Comparison of ENCODE assay signal across 1 cellular context in the genomic region with DNA sequence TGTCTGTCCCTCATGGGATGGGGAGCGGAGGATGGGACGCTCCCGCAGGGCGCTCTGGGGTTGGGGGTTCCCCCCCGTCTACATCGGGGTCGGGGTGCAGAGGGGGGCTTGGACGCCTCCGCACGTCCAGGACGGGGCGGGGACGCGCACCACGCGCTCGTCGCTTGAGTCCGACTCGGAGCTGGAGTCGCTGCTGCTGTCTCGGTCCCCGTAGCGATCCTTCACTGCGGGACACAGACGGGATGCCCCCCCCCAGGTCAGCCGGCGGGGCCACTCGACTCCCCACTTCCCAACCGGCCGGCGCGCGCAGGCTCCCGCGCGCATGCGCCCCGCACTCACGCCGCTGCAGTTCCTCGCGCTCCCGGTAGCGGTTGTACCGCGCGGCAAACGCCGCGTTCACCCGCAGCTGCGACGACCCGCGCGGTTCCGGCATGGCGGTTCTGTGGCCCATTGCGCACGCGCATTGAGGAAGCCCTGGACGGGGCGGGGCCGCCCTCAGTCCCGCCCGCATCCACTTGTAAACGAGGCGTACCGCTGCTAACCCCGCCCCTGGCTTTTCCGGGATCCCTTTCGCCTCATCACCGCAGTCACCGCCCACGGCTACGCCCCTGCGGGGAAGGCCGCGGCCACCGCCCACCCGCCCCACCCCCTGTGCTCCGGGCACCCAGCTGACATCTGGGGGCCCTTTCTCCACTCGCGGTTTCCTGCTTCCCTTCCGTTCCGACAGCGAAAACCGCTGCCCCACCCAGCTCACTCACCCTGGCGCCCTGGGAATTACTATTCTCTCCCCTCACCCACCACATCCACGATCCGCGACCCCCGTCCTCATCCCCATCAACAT.
TF ChIP-seq lines count a peak whose summit lies in the region.

A gene (minus strand): TSS at position 444 of the 841 bp plus-strand sequence. CDS start 11 bp downstream, at position 433.

TF ChIP-seq in K562, 482 proteins besides CTCF, POLR2A, EP300 and RAD21 (continued from another document and continues in another):
- TF ChIP-seq ZNF764 (CRISPR knock-in tag; IDR thresholded peaks at IDR 0.05; ENCODE audit: low read depth) (no peak), ZFX (CRISPR knock-in tag; IDR thresholded peaks at IDR 0.05) (peak; percentile 61), ESRRB (CRISPR knock-in tag; IDR thresholded peaks at IDR 0.05; ENCODE audit: borderline replicate concordance) (no peak), ZNF79 (CRISPR knock-in tag; IDR thresholded peaks at IDR 0.05; ENCODE audit: low read depth) (no peak), KAT8 (IDR thresholded peaks at IDR 0.05; ENCODE audit: low read depth) (no peak), TRIM28 (IDR thresholded peaks at IDR 0.05) (no peak), BCOR (IDR thresholded peaks at IDR 0.05) (no peak), EHMT2 (IDR thresholded peaks at IDR 0.05) (no peak), TBP (optimal IDR thresholded peaks at IDR 0.05; ENCODE audit: low read depth, low read length) (peak; percentile 62), ZNF551 (CRISPR knock-in tag; IDR thresholded peaks at IDR 0.05) (no peak), ZNF311 (CRISPR knock-in tag; IDR thresholded peaks at IDR 0.05) (no peak), MBD2 (IDR thresholded peaks at IDR 0.05; ENCODE audit: borderline replicate concordance, low read depth) (peak; percentile 66; the same call in 1 of the 2 replicates), L3MBTL2 (IDR thresholded peaks at IDR 0.05) (peak; percentile 99), RBM25 (IDR thresholded peaks at IDR 0.05; ENCODE audit: low read depth, low read length, severe bottlenecking) (peak; percentile 23), ZC3H8 (IDR thresholded peaks at IDR 0.05) (no peak), HDGF (IDR thresholded peaks at IDR 0.05) (no peak), NRF1 (conservative IDR thresholded peaks at IDR 0.05 in 1 of 2, IDR thresholded peaks at IDR 0.05 in 1 of 2) (peak; percentile 99), SIN3B (IDR thresholded peaks at IDR 0.05; ENCODE audit: low read depth) (no peak), FIP1L1 (IDR thresholded peaks at IDR 0.05; ENCODE audit: low read depth, low read length, poor library complexity, severe bottlenecking) (peak; percentile 23), NR2F6 (CRISPR knock-in tag; IDR thresholded peaks at IDR 0.05) (peak; percentile 39; the same call in 1 of the 2 replicates), ZBTB1 (CRISPR knock-in tag; IDR thresholded peaks at IDR 0.05; ENCODE audit: borderline replicate concordance, low read depth) (peak; percentile 87; the same call in 1 of the 2 replicates), HNRNPH1 (optimal IDR thresholded peaks at IDR 0.05; ENCODE audit: low read depth, low read length) (no peak), CHD2 (IDR thresholded peaks at IDR 0.05; ENCODE audit: low read depth, low read length) (no peak), LEF1 (IDR thresholded peaks at IDR 0.05) (no peak), POLR2AphosphoS2 (IDR thresholded peaks at IDR 0.05; ENCODE audit: low read length) (no peak), RBBP5 (IDR thresholded peaks at IDR 0.05; ENCODE audit: borderline replicate concordance, insufficient read depth, low read length, poor library complexity, severe bottlenecking) (peak; percentile 95)
- TF ChIP-seq, protein P1, sequence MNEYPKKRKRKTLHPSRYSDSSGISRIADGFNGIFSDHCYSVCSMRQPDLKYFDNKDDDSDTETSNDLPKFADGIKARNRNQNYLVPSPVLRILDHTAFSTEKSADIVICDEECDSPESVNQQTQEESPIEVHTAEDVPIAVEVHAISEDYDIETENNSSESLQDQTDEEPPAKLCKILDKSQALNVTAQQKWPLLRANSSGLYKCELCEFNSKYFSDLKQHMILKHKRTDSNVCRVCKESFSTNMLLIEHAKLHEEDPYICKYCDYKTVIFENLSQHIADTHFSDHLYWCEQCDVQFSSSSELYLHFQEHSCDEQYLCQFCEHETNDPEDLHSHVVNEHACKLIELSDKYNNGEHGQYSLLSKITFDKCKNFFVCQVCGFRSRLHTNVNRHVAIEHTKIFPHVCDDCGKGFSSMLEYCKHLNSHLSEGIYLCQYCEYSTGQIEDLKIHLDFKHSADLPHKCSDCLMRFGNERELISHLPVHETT (CRISPR knock-in tag; conservative IDR thresholded peaks at IDR 0.05 in 1 of 2, IDR thresholded peaks at IDR 0.05 in 1 of 2) = peak in 1 of 2 experiments; percentile 95; a peak in 2 of 4 replicates
- TF ChIP-seq, protein P2, sequence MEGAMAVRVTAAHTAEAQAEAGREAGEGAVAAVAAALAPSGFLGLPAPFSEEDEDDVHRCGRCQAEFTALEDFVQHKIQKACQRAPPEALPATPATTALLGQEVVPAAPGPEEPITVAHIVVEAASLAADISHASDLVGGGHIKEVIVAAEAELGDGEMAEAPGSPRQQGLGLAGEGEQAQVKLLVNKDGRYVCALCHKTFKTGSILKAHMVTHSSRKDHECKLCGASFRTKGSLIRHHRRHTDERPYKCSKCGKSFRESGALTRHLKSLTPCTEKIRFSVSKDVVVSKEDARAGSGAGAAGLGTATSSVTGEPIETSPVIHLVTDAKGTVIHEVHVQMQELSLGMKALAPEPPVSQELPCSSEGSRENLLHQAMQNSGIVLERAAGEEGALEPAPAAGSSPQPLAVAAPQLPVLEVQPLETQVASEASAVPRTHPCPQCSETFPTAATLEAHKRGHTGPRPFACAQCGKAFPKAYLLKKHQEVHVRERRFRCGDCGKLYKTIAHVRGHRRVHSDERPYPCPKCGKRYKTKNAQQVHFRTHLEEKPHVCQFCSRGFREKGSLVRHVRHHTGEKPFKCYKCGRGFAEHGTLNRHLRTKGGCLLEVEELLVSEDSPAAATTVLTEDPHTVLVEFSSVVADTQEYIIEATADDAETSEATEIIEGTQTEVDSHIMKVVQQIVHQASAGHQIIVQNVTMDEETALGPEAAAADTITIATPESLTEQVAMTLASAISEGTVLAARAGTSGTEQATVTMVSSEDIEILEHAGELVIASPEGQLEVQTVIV (CRISPR knock-in tag; IDR thresholded peaks at IDR 0.05; ENCODE audit: borderline replicate concordance) = no peak
- TF ChIP-seq, protein P3, sequence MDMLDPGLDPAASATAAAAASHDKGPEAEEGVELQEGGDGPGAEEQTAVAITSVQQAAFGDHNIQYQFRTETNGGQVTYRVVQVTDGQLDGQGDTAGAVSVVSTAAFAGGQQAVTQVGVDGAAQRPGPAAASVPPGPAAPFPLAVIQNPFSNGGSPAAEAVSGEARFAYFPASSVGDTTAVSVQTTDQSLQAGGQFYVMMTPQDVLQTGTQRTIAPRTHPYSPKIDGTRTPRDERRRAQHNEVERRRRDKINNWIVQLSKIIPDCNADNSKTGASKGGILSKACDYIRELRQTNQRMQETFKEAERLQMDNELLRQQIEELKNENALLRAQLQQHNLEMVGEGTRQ (CRISPR knock-in tag; IDR thresholded peaks at IDR 0.05) = no peak
- TF ChIP-seq, protein P4, sequence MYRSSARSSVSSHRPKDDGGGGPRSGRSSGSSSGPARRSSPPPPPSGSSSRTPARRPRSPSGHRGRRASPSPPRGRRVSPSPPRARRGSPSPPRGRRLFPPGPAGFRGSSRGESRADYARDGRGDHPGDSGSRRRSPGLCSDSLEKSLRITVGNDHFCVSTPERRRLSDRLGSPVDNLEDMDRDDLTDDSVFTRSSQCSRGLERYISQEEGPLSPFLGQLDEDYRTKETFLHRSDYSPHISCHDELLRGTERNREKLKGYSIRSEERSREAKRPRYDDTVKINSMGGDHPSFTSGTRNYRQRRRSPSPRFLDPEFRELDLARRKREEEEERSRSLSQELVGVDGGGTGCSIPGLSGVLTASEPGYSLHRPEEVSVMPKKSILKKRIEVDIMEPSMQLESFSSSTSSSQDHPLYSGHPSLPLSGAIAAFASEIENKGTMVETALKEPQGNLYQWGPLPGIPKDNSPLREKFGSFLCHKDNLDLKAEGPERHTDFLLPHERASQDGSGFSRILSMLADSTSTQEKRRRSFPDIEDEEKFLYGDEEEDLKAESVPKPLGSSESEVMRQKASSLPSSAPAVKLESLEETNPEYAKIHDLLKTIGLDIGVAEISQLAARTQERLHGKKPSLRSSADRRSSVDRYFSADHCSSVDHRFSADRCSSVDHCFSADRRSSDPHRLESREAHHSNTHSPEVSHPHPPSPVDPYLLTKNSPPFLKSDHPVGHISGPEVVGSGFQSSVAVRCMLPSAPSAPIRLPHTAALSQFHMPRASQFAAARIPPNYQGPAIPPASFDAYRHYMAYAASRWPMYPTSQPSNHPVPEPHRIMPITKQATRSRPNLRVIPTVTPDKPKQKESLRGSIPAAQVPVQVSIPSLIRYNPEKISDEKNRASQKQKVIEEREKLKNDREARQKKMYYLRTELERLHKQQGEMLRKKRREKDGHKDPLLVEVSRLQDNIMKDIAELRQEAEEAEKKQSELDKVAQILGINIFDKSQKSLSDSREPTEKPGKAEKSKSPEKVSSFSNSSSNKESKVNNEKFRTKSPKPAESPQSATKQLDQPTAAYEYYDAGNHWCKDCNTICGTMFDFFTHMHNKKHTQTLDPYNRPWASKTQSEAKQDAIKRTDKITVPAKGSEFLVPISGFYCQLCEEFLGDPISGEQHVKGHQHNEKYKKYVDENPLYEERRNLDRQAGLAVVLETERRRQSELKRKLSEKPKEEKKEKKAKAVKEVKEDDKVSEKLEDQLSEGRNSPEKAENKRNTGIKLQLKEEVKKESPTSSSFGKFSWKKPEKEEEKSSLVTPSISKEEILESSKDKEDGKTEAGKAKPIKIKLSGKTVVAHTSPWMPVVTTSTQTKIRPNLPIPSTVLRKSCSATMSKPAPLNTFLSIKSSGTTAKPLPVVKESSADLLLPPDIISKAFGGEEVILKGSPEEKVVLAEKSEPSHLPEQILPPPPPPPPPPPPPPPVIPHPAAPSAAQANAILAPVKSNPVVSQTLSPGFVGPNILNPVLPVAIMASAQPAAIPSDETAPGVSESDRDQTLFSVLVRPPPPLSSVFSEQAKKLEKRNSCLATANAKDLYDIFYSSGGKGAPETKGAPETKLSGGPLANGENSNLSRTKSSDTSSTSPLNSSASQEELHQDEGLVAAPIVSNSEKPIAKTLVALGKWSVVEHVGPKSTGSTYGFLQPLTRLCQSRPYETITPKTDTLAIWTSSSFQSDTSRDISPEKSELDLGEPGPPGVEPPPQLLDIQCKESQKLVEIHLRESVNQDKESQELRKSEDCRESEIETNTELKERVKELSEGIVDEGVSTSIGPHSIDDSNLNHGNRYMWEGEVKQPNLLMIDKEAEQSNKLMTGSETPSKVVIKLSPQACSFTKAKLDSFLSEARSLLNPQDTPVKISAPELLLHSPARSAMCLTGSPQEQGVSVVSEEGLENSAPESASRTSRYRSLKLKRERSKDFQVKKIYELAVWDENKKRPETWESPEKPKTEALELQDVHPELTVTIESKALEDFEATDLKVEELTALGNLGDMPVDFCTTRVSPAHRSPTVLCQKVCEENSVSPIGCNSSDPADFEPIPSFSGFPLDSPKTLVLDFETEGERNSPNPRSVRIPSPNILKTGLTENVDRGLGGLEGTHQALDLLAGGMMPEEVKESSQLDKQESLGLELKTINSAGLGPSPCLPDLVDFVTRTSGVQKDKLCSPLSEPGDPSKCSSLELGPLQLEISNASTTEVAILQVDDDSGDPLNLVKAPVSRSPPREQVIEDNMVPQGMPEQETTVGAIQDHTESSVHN (IDR thresholded peaks at IDR 0.05; ENCODE audit: borderline replicate concordance in 1 of 2, low read depth in 1 of 2) = no peak
- TF ChIP-seq, protein P5, sequence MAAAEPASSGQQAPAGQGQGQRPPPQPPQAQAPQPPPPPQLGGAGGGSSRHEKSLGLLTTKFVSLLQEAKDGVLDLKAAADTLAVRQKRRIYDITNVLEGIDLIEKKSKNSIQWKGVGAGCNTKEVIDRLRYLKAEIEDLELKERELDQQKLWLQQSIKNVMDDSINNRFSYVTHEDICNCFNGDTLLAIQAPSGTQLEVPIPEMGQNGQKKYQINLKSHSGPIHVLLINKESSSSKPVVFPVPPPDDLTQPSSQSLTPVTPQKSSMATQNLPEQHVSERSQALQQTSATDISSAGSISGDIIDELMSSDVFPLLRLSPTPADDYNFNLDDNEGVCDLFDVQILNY (CRISPR knock-in tag; IDR thresholded peaks at IDR 0.05) = no peak
- TF ChIP-seq, protein P6, sequence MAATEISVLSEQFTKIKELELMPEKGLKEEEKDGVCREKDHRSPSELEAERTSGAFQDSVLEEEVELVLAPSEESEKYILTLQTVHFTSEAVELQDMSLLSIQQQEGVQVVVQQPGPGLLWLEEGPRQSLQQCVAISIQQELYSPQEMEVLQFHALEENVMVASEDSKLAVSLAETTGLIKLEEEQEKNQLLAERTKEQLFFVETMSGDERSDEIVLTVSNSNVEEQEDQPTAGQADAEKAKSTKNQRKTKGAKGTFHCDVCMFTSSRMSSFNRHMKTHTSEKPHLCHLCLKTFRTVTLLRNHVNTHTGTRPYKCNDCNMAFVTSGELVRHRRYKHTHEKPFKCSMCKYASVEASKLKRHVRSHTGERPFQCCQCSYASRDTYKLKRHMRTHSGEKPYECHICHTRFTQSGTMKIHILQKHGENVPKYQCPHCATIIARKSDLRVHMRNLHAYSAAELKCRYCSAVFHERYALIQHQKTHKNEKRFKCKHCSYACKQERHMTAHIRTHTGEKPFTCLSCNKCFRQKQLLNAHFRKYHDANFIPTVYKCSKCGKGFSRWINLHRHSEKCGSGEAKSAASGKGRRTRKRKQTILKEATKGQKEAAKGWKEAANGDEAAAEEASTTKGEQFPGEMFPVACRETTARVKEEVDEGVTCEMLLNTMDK (IDR thresholded peaks at IDR 0.05; ENCODE audit: borderline replicate concordance, insufficient read depth, low read depth, low read length, poor library complexity, severe bottlenecking) = peak; percentile 74
- TF ChIP-seq, protein P7, sequence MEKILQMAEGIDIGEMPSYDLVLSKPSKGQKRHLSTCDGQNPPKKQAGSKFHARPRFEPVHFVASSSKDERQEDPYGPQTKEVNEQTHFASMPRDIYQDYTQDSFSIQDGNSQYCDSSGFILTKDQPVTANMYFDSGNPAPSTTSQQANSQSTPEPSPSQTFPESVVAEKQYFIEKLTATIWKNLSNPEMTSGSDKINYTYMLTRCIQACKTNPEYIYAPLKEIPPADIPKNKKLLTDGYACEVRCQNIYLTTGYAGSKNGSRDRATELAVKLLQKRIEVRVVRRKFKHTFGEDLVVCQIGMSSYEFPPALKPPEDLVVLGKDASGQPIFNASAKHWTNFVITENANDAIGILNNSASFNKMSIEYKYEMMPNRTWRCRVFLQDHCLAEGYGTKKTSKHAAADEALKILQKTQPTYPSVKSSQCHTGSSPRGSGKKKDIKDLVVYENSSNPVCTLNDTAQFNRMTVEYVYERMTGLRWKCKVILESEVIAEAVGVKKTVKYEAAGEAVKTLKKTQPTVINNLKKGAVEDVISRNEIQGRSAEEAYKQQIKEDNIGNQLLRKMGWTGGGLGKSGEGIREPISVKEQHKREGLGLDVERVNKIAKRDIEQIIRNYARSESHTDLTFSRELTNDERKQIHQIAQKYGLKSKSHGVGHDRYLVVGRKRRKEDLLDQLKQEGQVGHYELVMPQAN (IDR thresholded peaks at IDR 0.05; ENCODE audit: borderline replicate concordance) = peak; percentile 62
- TF ChIP-seq, protein P8, sequence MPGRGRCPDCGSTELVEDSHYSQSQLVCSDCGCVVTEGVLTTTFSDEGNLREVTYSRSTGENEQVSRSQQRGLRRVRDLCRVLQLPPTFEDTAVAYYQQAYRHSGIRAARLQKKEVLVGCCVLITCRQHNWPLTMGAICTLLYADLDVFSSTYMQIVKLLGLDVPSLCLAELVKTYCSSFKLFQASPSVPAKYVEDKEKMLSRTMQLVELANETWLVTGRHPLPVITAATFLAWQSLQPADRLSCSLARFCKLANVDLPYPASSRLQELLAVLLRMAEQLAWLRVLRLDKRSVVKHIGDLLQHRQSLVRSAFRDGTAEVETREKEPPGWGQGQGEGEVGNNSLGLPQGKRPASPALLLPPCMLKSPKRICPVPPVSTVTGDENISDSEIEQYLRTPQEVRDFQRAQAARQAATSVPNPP (IDR thresholded peaks at IDR 0.05; ENCODE audit: borderline replicate concordance, insufficient read depth, insufficient read length) = no peak
